ENCODE assay signal across 11 cellular contexts in the genomic region with DNA sequence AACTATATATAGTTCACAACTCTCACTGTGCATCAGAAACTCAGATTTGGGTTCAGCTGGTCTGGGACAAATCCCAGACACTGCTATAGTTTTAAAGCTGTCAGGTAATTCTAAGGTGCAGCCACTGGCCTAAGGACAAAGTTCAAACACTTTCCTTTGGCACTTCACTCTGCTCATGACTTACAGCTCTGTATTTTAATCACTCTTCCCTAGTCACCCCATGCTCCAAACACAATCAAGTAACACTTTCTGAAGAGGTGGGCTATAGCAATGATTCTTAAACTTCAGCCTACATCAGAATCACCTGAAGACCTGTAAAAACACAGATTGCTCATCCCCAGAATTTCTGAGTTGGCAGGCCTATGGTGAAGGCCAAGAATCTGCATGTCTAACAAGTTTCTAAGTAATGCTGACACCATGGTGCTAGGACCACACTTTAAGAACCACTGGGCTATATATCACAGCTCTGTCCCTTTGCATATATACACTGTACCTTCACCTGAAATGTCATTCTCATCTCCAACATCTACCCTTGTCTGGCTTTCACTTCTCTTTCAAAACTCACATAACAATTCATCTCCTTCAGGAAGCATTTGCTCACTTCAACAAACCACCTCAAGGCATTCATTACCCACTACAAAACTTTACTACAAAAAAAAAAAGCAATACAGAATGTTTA. TPM values are rescaled to one million over a fixed set of nuclear protein-coding genes. Genes with fewer than 3 reads are reported as not detected.
DNase-seq lines count a peak whose midpoint lies in the region; ATAC-seq, FAIRE-seq and TF ChIP-seq lines count a peak whose summit lies in the region.
"Had no signal": no experiment of that assay in that cellular context is flagged by ENCODE, and none has a peak within 500 bp of the region (broad histone marks: within the 10 kb centered on the region; RNA-seq: fewer than 3 reads in every experiment).

No MANE protein-coding gene starts in this region.

- no peaks in the 10 kb centered on the region for H3K36me3 ChIP-seq in CD4-positive, CD25-positive, alpha-beta regulatory T cell (ENCODE audit: control insufficient read depth, insufficient read depth, low read length)
- H3K36me3 ChIP-seq in heart right ventricle = no peaks in the 10 kb centered on the region
- H3K36me3 ChIP-seq: neutrophil had no signal

- no peaks in the 10 kb centered on the region for H3K9me3 Mint-ChIP-seq in CD4-positive, CD25-positive, alpha-beta regulatory T cell

- intact Hi-C loops in heart right ventricle (cut with DNase I) = no loop called here

- no peak for TF ChIP-seq POLR2A in H54 (IDR thresholded peaks at IDR 0.05; ENCODE audit: low read depth, low read length)

- H3K27me3 ChIP-seq in CD4-positive, CD25-positive, alpha-beta regulatory T cell (ENCODE audit: control insufficient read depth, insufficient read depth, low read length) = no peaks in the 10 kb centered on the region
- H3K27me3 ChIP-seq in heart right ventricle = no peaks in the 10 kb centered on the region
- H3K27me3 ChIP-seq: neutrophil had no signal

- H3K4me3 ChIP-seq in CD4-positive, CD25-positive, alpha-beta regulatory T cell (ENCODE audit: low read depth, low read length) = no peak overlapping the region
- H3K4me3 ChIP-seq in heart right ventricle = no peak overlapping the region

- DNase-seq in CD4-positive, CD25-positive, alpha-beta regulatory T cell = no peak
- DNase-seq in H54 (ENCODE audit: insufficient read length, low spot score) (no peak), SHP77 (lab: John Stamatoyannopoulos, UW) (no peak), NCI-H510A treated with DMSO at 0.1 percent for 48 hours (lab: John Stamatoyannopoulos, UW) (no peak), heart right ventricle (no peak)
- DNase-seq: activated naive CD4-positive, alpha-beta T cell treated with Interleukin-2 at 50 U/mL for 16 hours; MM.1S had no signal

- ATAC-seq in CD4-positive, CD25-positive, alpha-beta regulatory T cell (ENCODE audit: low read depth in 2 of 2) = no peak
- ATAC-seq in GM19035 (IDR thresholded peaks at IDR 0.05; ENCODE audit: unreplicated experiment) (peak; percentile 40), HG02973 (IDR thresholded peaks at IDR 0.05; ENCODE audit: unreplicated experiment) (peak; percentile 52), heart right ventricle (no peak)

- TF ChIP-seq CTCF in heart right ventricle (IDR thresholded peaks at IDR 0.05) = no peak

- no peak overlapping the region for H3K27ac ChIP-seq in CD4-positive, CD25-positive, alpha-beta regulatory T cell (ENCODE audit: insufficient read depth, low read length, poor library complexity, severe bottlenecking)
- H3K27ac ChIP-seq in cingulate gyrus (ENCODE audit: low read depth, low read length) (peak overlapping the region; percentile 66), heart right ventricle (no peak overlapping the region)
- H3K27ac ChIP-seq: neutrophil had no signal

- peak overlapping the region in 2 of 3 donors; percentile 0 to 3 for H3K27ac Mint-ChIP-seq in CD4-positive, CD25-positive, alpha-beta regulatory T cell

- H3K27me3 Mint-ChIP-seq in CD4-positive, CD25-positive, alpha-beta regulatory T cell = no peaks in the 10 kb centered on the region

- H3K4me1 ChIP-seq in CD4-positive, CD25-positive, alpha-beta regulatory T cell (ENCODE audit: control insufficient read depth, insufficient read depth, low read length, poor library complexity, severe bottlenecking) = peaks cover 65% of the 10 kb centered on the region
- peaks cover 2 to 73% (median 52%) of the 10 kb centered on the region in 9 donors for H3K4me1 ChIP-seq in heart right ventricle

- peaks cover 49 to 82% (median 61%) of the 10 kb centered on the region in 4 donors for H3K4me1 Mint-ChIP-seq in CD4-positive, CD25-positive, alpha-beta regulatory T cell

- H3K9me3 ChIP-seq in CD4-positive, CD25-positive, alpha-beta regulatory T cell (ENCODE audit: control insufficient read depth in 2 of 2, low read length in 2 of 2) = no peaks in the 10 kb centered on the region
- no peaks in the 10 kb centered on the region for H3K9me3 ChIP-seq in heart right ventricle
- H3K9me3 ChIP-seq: neutrophil had no signal

- no peak for FAIRE-seq in H54 (lab: Jason Lieb, UNC)

- no peaks in the 10 kb centered on the region for H3K36me3 Mint-ChIP-seq in CD4-positive, CD25-positive, alpha-beta regulatory T cell

- peak overlapping the region in 2 of 4 donors; percentile 5 to 22 for H3K4me3 Mint-ChIP-seq in CD4-positive, CD25-positive, alpha-beta regulatory T cell

RNA-seq across cellular contexts. Expression of a gene that starts 21.4 kb away (rescaled TPM):
- total RNA-seq in CD4-positive, CD25-positive, alpha-beta regulatory T cell = 58.6 TPM
- polyA plus RNA-seq in CD4-positive, CD25-positive, alpha-beta regulatory T cell = 10 to 100 TPM; 16.0 to 28.6 (median 20.8) TPM
- total RNA-seq in heart right ventricle = 10 to 100 TPM; 16.4 to 27.6 (median 19.8) TPM
- polyA plus RNA-seq in heart right ventricle = 1 to 10 TPM; 8.0 to 9.0 TPM

Comparison
In these comparisons a context has a peak if more than half of its experiments do, and no peak if none do; other contexts are left out.
1. ATAC-seq: peak in GM19035 (single experiment) and HG02973 (single experiment); none in CD4-positive, CD25-positive, alpha-beta regulatory T cell (0 of 2) and heart right ventricle (0 of 8).